Comparison of ENCODE assay signal across 19 cellular contexts in genomic region chr17:41360291-41360995, GRCh38. TPM values are rescaled to one million over a fixed set of nuclear protein-coding genes. Genes with fewer than 3 reads are reported as not detected.
A peak's percentile ranks its signal among the peaks of the same experiment; 100 is the strongest.
DNase-seq lines count a peak whose midpoint lies in the region; TF ChIP-seq lines count a peak whose summit lies in the region.
"Had no signal": no experiment of that assay in that cellular context is flagged by ENCODE, and none has a peak within 500 bp of the region (broad histone marks: within the 10 kb centered on the region; RNA-seq: fewer than 3 reads in every experiment).

No MANE protein-coding gene starts in this region.

- H3K9ac ChIP-seq in adipocyte (ENCODE audit: low read length): no peak overlapping the region
- H3K9ac ChIP-seq: KMS-11 had no signal

- H3K4me3 Mint-ChIP-seq in HFFc6: peak overlapping the region; percentile 48; the same call in 1 of the 2 replicates
- H3K4me3 Mint-ChIP-seq: memory B cell had no signal

- no peaks in the 10 kb centered on the region for H3K9me3 Mint-ChIP-seq in HFFc6

- peaks cover 11% of the 10 kb centered on the region for H3K9me3 ChIP-seq in adipocyte (ENCODE audit: control insufficient read depth, low read length)
- peaks cover 0 to 11% of the 10 kb centered on the region in 2 donors for H3K9me3 ChIP-seq in right atrium auricular region
- H3K9me3 ChIP-seq: adrenal gland, esophagus squamous epithelium, right lobe of liver, thoracic aorta had no signal

- peak; percentile 48 for DNase-seq in AG08395 (ENCODE audit: low spot score)
- DNase-seq in HFFc6: peak; percentile 81
- DNase-seq in adipocyte (ENCODE audit: low read depth): peak; percentile 21
- DNase-seq in hepatic stellate cell (ENCODE audit: low spot score): peak; percentile 14
- DNase-seq in NCI-H2227 (lab: John Stamatoyannopoulos, UW; ENCODE audit: unreplicated experiment): no peak
- no peak for DNase-seq in GM19240 (ENCODE audit: insufficient read length, low spot score)
- no peak for DNase-seq in activated gamma-delta T cell (lab: John Stamatoyannopoulos, UW)
- DNase-seq in right atrium auricular region (ENCODE audit: low spot score): no peak
- DNase-seq: activated CD4-positive, alpha-beta T cell treated with anti-CD3 and anti-CD28 coated beads, Interleukin-2, amount 50 U/mL, for 4 hours; adrenal gland; esophagus squamous epithelium; NCI-H1436; right lobe of liver; stimulated activated CD8-positive, alpha-beta memory T cell treated with anti-CD3 and anti-CD28 coated beads, Interleukin-4, amount 100 ng/mL, for 48 hours had no signal

- H3K27ac Mint-ChIP-seq in HFFc6: peak overlapping the region; percentile 86
- H3K27ac Mint-ChIP-seq: memory B cell had no signal

- H3K4me3 ChIP-seq in adipocyte (ENCODE audit: low read length): no peak overlapping the region
- H3K4me3 ChIP-seq in right atrium auricular region: no peak overlapping the region
- H3K4me3 ChIP-seq: adrenal gland, esophagus squamous epithelium, right lobe of liver, thoracic aorta had no signal

- TF ChIP-seq CTCF in HFFc6 (IDR thresholded peaks at IDR 0.05) (no peak), right atrium auricular region (IDR thresholded peaks at IDR 0.05) (no peak)

- no peaks in the 10 kb centered on the region; the same call in 1 of the 2 replicates for H3K27me3 Mint-ChIP-seq in HFFc6 (ENCODE audit: insufficient read depth)

- H3K27ac ChIP-seq in right atrium auricular region: no peak overlapping the region
- H3K27ac ChIP-seq: adrenal gland, esophagus squamous epithelium, KMS-11, right lobe of liver, thoracic aorta had no signal

- H3K36me3 ChIP-seq in adipocyte (ENCODE audit: control insufficient read depth, insufficient read depth, low read length, severe bottlenecking) (no peaks in the 10 kb centered on the region), right atrium auricular region (no peaks in the 10 kb centered on the region)
- H3K36me3 ChIP-seq: adrenal gland, esophagus squamous epithelium, right lobe of liver, thoracic aorta had no signal

- peaks cover 10% of the 10 kb centered on the region; the same call in 1 of the 2 replicates for H3K36me3 Mint-ChIP-seq in HFFc6 (ENCODE audit: low read depth)
- H3K36me3 Mint-ChIP-seq: memory B cell had no signal

- H3K4me1 ChIP-seq in adipocyte (ENCODE audit: control insufficient read depth, insufficient read depth, low read length) (no peaks in the 10 kb centered on the region), right atrium auricular region (no peaks in the 10 kb centered on the region)
- H3K4me1 ChIP-seq: adrenal gland, right lobe of liver had no signal

- no peaks in the 10 kb centered on the region for H3K27me3 ChIP-seq in adipocyte (replicated peaks; ENCODE audit: control insufficient read depth, insufficient read depth, low read length)
- H3K27me3 ChIP-seq in right atrium auricular region: no peaks in the 10 kb centered on the region
- H3K27me3 ChIP-seq: adrenal gland, esophagus squamous epithelium, right lobe of liver had no signal

- H3K4me1 Mint-ChIP-seq in HFFc6 (ENCODE audit: low read depth): peaks cover 30% of the 10 kb centered on the region
- H3K4me1 Mint-ChIP-seq: memory B cell had no signal

RNA-seq across cellular contexts. Expression of gene KRT33B, which starts 9.2 kb away (rescaled TPM):
- total RNA-seq in HFFc6 (2021; fragmentation: NEBNext Ultra II Directional; extraction: Animal tissue kit (Norgen Biotek cat#: 25700)): 1 to 10 TPM in 2 of 6 experiments, under 1 TPM in 4; 0.75 to 2.5 (median 0.96) TPM
- not detected for total RNA-seq in right atrium auricular region
- total RNA-seq: adrenal gland, H1, right lobe of liver, SK-MEL-5, thoracic aorta had no signal

RNA-seq across cellular contexts. Expression of gene KRT33A, which starts 9.8 kb away (rescaled TPM):
- total RNA-seq in HFFc6 (2021; fragmentation: NEBNext Ultra II Directional; extraction: Animal tissue kit (Norgen Biotek cat#: 25700)): not detected
- total RNA-seq in right atrium auricular region: not detected
- total RNA-seq: adrenal gland, H1, right lobe of liver, SK-MEL-5, thoracic aorta had no signal

RNA-seq across cellular contexts. Expression of gene KRT34, which starts 21.7 kb away (rescaled TPM):
- total RNA-seq in HFFc6 (2021; fragmentation: NEBNext Ultra II Directional; extraction: Animal tissue kit (Norgen Biotek cat#: 25700)): 100 to 1,000 TPM in 2 of 6 experiments, 10 to 100 TPM in 4; 58.8 to 247 (median 71.3) TPM
- total RNA-seq in right atrium auricular region: not detected
- total RNA-seq: adrenal gland, H1, right lobe of liver, SK-MEL-5, thoracic aorta had no signal

RNA-seq across cellular contexts. Expression of gene KRT31, which starts 37.0 kb away (rescaled TPM):
- under 1 TPM in 2 of 6 experiments, not detected in 4; 0.09 to 0.14 TPM for total RNA-seq in HFFc6 (2021; fragmentation: NEBNext Ultra II Directional; extraction: Animal tissue kit (Norgen Biotek cat#: 25700))
- total RNA-seq in right atrium auricular region: not detected
- total RNA-seq: adrenal gland, H1, right lobe of liver, SK-MEL-5, thoracic aorta had no signal

RNA-seq across cellular contexts. Expression of gene KRTAP17-1, which starts 44.9 kb away (rescaled TPM):
- not detected for total RNA-seq in HFFc6 (2021; fragmentation: NEBNext Ultra II Directional; extraction: Animal tissue kit (Norgen Biotek cat#: 25700))
- not detected for total RNA-seq in right atrium auricular region
- total RNA-seq: adrenal gland, esophagus squamous epithelium, H1, right lobe of liver, SK-MEL-5, thoracic aorta had no signal

Comparison
In these comparisons a context has a peak if more than half of its experiments do, and no peak if none do; other contexts are left out.
1. DNase-seq: peak in AG08395 (single experiment), HFFc6 (single experiment), adipocyte (single experiment) and hepatic stellate cell (single experiment); none in NCI-H2227 (single experiment), GM19240 (single experiment), activated gamma-delta T cell (single experiment) and right atrium auricular region (single experiment).
2. RNA of gene KRT34, which starts 21.7 kb away (total RNA-seq): 58.8 to 247 TPM in HFFc6; not detected in right atrium auricular region; every median in the first group is over 10 times any median in the second.